23 cellular contexts compared by ENCODE assay signal in genomic region chr5:73151733-73152410, GRCh38. TPM values are rescaled to one million over a fixed set of nuclear protein-coding genes. Genes with fewer than 3 reads are reported as not detected.
A peak's percentile ranks its signal among the peaks of the same experiment; 100 is the strongest.
DNase-seq lines count a peak whose midpoint lies in the region; TF ChIP-seq lines count a peak whose summit lies in the region.
"Had no signal": no experiment of that assay in that cellular context is flagged by ENCODE, and none has a peak within 500 bp of the region (broad histone marks: within the 10 kb centered on the region; RNA-seq: fewer than 3 reads in every experiment).

No MANE protein-coding gene starts in this region.

- in situ Hi-C loops in brain microvascular endothelial cell (cut with HindIII; ENCODE audit: low pct_ligation_motif_present, low sequenced_read_pairs) = no loop called here

- peak overlapping the region; percentile 48; the same call in 1 of the 2 replicates for H3K27ac ChIP-seq in 22Rv1
- H3K27ac ChIP-seq in brain microvascular endothelial cell = no peak overlapping the region
- H3K27ac ChIP-seq in esophagus squamous epithelium = no peak overlapping the region
- H3K27ac ChIP-seq in adrenal gland = no peak overlapping the region
- H3K27ac ChIP-seq: GM23248, PC-9, SJCRH30 had no signal

- H3K9me3 ChIP-seq in esophagus squamous epithelium (no peaks in the 10 kb centered on the region), adrenal gland (replicated peaks in 1 of 3) (no peaks in the 10 kb centered on the region)
- H3K9me3 ChIP-seq: SJCRH30 had no signal

- TF ChIP-seq POLR2A in esophagus squamous epithelium (IDR thresholded peaks at IDR 0.05) (no peak), adrenal gland (IDR thresholded peaks at IDR 0.05) (no peak)

- DNase-seq in NCI-H146 treated with DMSO at 0.1 percent for 48 hours (lab: John Stamatoyannopoulos, UW; ENCODE audit: unreplicated experiment) = peak; percentile 30
- DNase-seq in brain microvascular endothelial cell = peak; percentile 16
- DNase-seq in kidney tubule cell (ENCODE audit: low spot score) = peak; percentile 47
- no peak for DNase-seq in esophagus squamous epithelium (lab: John Stamatoyannopoulos, UW)
- no peak for DNase-seq in amygdala (lab: John Stamatoyannopoulos, UW)
- no peak for DNase-seq in adrenal gland
- no peak for DNase-seq in DMS 273 treated with DMSO at 0.1 percent for 48 hours (lab: John Stamatoyannopoulos, UW)
- DNase-seq: 8988T, DND-41, GF-D8, GM23248, MM.1S, NCI-H1092, NCI-H1436 treated with DMSO at 0.1 percent for 48 hours, NCI-H2171 treated with DMSO at 0.1 percent for 48 hours, NCI-H446, NCI-H526 treated with DMSO at 0.1 percent for 48 hours, PC-9, SJCRH30 had no signal

- H3K4me1 ChIP-seq in esophagus squamous epithelium = no peaks in the 10 kb centered on the region
- no peaks in the 10 kb centered on the region for H3K4me1 ChIP-seq in adrenal gland (replicated peaks in 1 of 2)
- H3K4me1 ChIP-seq: SJCRH30 had no signal

- 74 to 80% methylated on average over 6 of the region's 6 CpGs for WGBS in esophagus squamous epithelium, 2 donors
- WGBS in adrenal gland, 4 donors = 71 to 75% (median 73%) methylated on average over 6 of the region's 6 CpGs

- no peak for TF ChIP-seq CTCF in 22Rv1 (IDR thresholded peaks at IDR 0.05)
- no peak for TF ChIP-seq CTCF in brain microvascular endothelial cell (IDR thresholded peaks at IDR 0.05; ENCODE audit: low read depth, low read length, missing control alignments)
- TF ChIP-seq CTCF in esophagus squamous epithelium (IDR thresholded peaks at IDR 0.05) = no peak
- no peak for TF ChIP-seq CTCF in adrenal gland (IDR thresholded peaks at IDR 0.05)

- intact Hi-C loops in esophagus squamous epithelium (cut with DNase I) = no loop called here
- intact Hi-C loops in adrenal gland (cut with DNase I) = no loop called here

- no peaks in the 10 kb centered on the region for H3K27me3 ChIP-seq in brain microvascular endothelial cell (replicated peaks)
- H3K27me3 ChIP-seq in esophagus squamous epithelium = no peaks in the 10 kb centered on the region
- no peaks in the 10 kb centered on the region for H3K27me3 ChIP-seq in adrenal gland

- H3K36me3 ChIP-seq in brain microvascular endothelial cell (replicated peaks) (no peaks in the 10 kb centered on the region), esophagus squamous epithelium (no peaks in the 10 kb centered on the region), adrenal gland (replicated peaks in 1 of 2) (no peaks in the 10 kb centered on the region)
- H3K36me3 ChIP-seq: SJCRH30 had no signal

- H3K4me3 ChIP-seq in brain microvascular endothelial cell (ENCODE audit: low read depth, low read length) (no peak overlapping the region), esophagus squamous epithelium (no peak overlapping the region), adrenal gland (no peak overlapping the region)
- H3K4me3 ChIP-seq: GM23248, PC-9, SJCRH30 had no signal

RNA-seq across cellular contexts. Expression of gene TMEM174, which starts 21.1 kb away (rescaled TPM):
- not detected for total RNA-seq in esophagus squamous epithelium
- total RNA-seq in adrenal gland = not detected
- not detected for polyA plus RNA-seq in adrenal gland
- total RNA-seq: GM23248, LHCN-M2, PC-9, SJCRH30 had no signal
- polyA plus RNA-seq: AG04450, CD14-positive monocyte, GM23248 had no signal

RNA-seq across cellular contexts. Expression of gene TMEM171, which starts 31.5 kb away (rescaled TPM):
- total RNA-seq in esophagus squamous epithelium (10 to 100 TPM in 2 of 4 donors, 1 to 10 TPM in 2; 5.9 to 12.6 (median 9.1) TPM), adrenal gland (under 1 TPM in 3 of 8 donors, not detected in 5; 0.42 to 0.69 (median 0.51) TPM)
- polyA plus RNA-seq in adrenal gland = under 1 TPM in 2 of 3 donors, not detected in 1; 0.13 to 0.16 TPM
- total RNA-seq: SJCRH30 had no signal
- polyA plus RNA-seq: CD14-positive monocyte had no signal

Comparison
In these comparisons a context has a peak if more than half of its experiments do, and no peak if none do; other contexts are left out.
1. DNase-seq: peak in NCI-H146 treated with DMSO at 0.1 percent for 48 hours (single experiment), brain microvascular endothelial cell (single experiment) and kidney tubule cell (single experiment); none in esophagus squamous epithelium (single experiment), amygdala (0 of 56), adrenal gland (0 of 7) and DMS 273 treated with DMSO at 0.1 percent for 48 hours (single experiment).
2. RNA of gene TMEM171, which starts 31.5 kb away (total RNA-seq): 5.9 to 12.6 TPM in esophagus squamous epithelium; 0.42 to 0.69 TPM in adrenal gland; every median in the first group is over 4 times any median in the second.